7 cellular contexts compared by ENCODE assay signal in genomic region chr5:160438316-160439204, GRCh38. TPM values are rescaled to one million over a fixed set of nuclear protein-coding genes. Genes with fewer than 3 reads are reported as not detected.
DNase-seq lines count a peak whose midpoint lies in the region; ATAC-seq, FAIRE-seq and TF ChIP-seq lines count a peak whose summit lies in the region.

No MANE protein-coding gene starts in this region.

- H3K27ac Mint-ChIP-seq in T-helper 1 cell treated with Interleukin-12 subunit alpha and Interleukin-12 subunit beta and Interleukin-4 antibody, amounts not matched to agents 30 μg/mL and 1 μg/mL, for 36 hours: peak overlapping the region; percentile 92

- FAIRE-seq in GM12891 (lab: Jason Lieb, UNC): no peak

- no peaks in the 10 kb centered on the region for H3K27me3 ChIP-seq in gastrocnemius medialis

- ATAC-seq in HG02678 (IDR thresholded peaks at IDR 0.05; ENCODE audit: unreplicated experiment) (peak; percentile 31), gastrocnemius medialis (peak; percentile 65 to 69)

- in situ Hi-C loops in gastrocnemius medialis (cut with MboI; ENCODE audit: low sequenced_read_pairs in 4 of 4): no loop called here

- H3K9me3 ChIP-seq in gastrocnemius medialis: no peaks in the 10 kb centered on the region

- no peak for DNase-seq in GM12891 (ENCODE audit: insufficient read length, low spot score)
- DNase-seq in NCI-H1105 (lab: John Stamatoyannopoulos, UW): peak; percentile 33
- DNase-seq in astrocyte of the hippocampus (ENCODE audit: low read depth, low spot score): peak; percentile 73
- DNase-seq in iPS DF 19.7 (ENCODE audit: low read depth, low spot score): peak; percentile 47
- no peak for DNase-seq in gastrocnemius medialis

- TF ChIP-seq POLR2A in GM12891 (IDR thresholded peaks at IDR 0.05; ENCODE audit: low read depth, low read length) (no peak), gastrocnemius medialis (IDR thresholded peaks at IDR 0.05) (no peak)

- H3K4me1 ChIP-seq in gastrocnemius medialis: peaks cover 8 to 10% of the 10 kb centered on the region in 2 donors

- peaks cover 5% of the 10 kb centered on the region for H3K27me3 Mint-ChIP-seq in T-helper 1 cell treated with Interleukin-12 subunit alpha and Interleukin-12 subunit beta and Interleukin-4 antibody, amounts not matched to agents 30 μg/mL and 1 μg/mL, for 36 hours (ENCODE audit: low read depth)

- H3K4me3 Mint-ChIP-seq in T-helper 1 cell treated with Interleukin-12 subunit alpha and Interleukin-12 subunit beta and Interleukin-4 antibody, amounts not matched to agents 30 μg/mL and 1 μg/mL, for 36 hours: peak overlapping the region; percentile 87

- peaks cover 42% of the 10 kb centered on the region for H3K4me1 Mint-ChIP-seq in T-helper 1 cell treated with Interleukin-12 subunit alpha and Interleukin-12 subunit beta and Interleukin-4 antibody, amounts not matched to agents 30 μg/mL and 1 μg/mL, for 36 hours (ENCODE audit: low read depth)

- peak overlapping the region; percentile 49 to 64 (median 60) for H3K4me3 ChIP-seq in gastrocnemius medialis

- no peaks in the 10 kb centered on the region for H3K36me3 ChIP-seq in gastrocnemius medialis

- H3K27ac ChIP-seq in gastrocnemius medialis: peak overlapping the region in 1 of 4 donors; percentile 16

- no peaks in the 10 kb centered on the region for H3K36me3 Mint-ChIP-seq in T-helper 1 cell treated with Interleukin-12 subunit alpha and Interleukin-12 subunit beta and Interleukin-4 antibody, amounts not matched to agents 30 μg/mL and 1 μg/mL, for 36 hours (ENCODE audit: low read depth)

- TF ChIP-seq CTCF in gastrocnemius medialis (IDR thresholded peaks at IDR 0.05 in 4 of 5, conservative IDR thresholded peaks at IDR 0.05 in 1 of 5): peak in 2 of 5 experiments; percentile 39 to 64

- no peaks in the 10 kb centered on the region for H3K9me3 Mint-ChIP-seq in T-helper 1 cell treated with Interleukin-12 subunit alpha and Interleukin-12 subunit beta and Interleukin-4 antibody, amounts not matched to agents 30 μg/mL and 1 μg/mL, for 36 hours

- intact Hi-C loops in gastrocnemius medialis (cut with DNase I; ENCODE audit: low total_unique reads): no loop called here

TF ChIP-seq in GM12891, 5 proteins besides CTCF, POLR2A, EP300 and RAD21:
- TF ChIP-seq SPI1 (IDR thresholded peaks at IDR 0.05; ENCODE audit: low read depth, low read length) (no peak), PAX5 (IDR thresholded peaks at IDR 0.05; ENCODE audit: insufficient read depth, low read length, severe bottlenecking) (no peak), TAF1 (IDR thresholded peaks at IDR 0.05; ENCODE audit: low read depth, low read length) (0 out of 2 replicates have a peak, but pooled peaks have one; percentile 17), POLR2AphosphoS5 (IDR thresholded peaks at IDR 0.05; ENCODE audit: low read depth, low read length) (no peak), POU2F2 (IDR thresholded peaks at IDR 0.05; ENCODE audit: low read depth, low read length) (no peak)
TF ChIP-seq in GM12891: peak in this region for 1.

RNA-seq across cellular contexts. Expression of gene PTTG1, which starts 16.9 kb away (rescaled TPM):
- 176 TPM for polyA plus RNA-seq in GM12891 (2012; ENCODE audit: low read depth, missing spikeins)
- total RNA-seq in gastrocnemius medialis: 10 to 100 TPM in 2 of 4 donors, 1 to 10 TPM in 2; 1.1 to 18.1 (median 11.4) TPM

RNA-seq across cellular contexts. Expression of gene SLU7, which starts 19.7 kb away (rescaled TPM):
- polyA plus RNA-seq in GM12891 (2012; ENCODE audit: low read depth, missing spikeins): 57.3 TPM
- 100 to 1,000 TPM in 1 of 4 donors, 10 to 100 TPM in 3; 61.4 to 103 (median 87.2) TPM for total RNA-seq in gastrocnemius medialis

RNA-seq across cellular contexts. Expression of gene FAM200C, which starts 38.7 kb away (rescaled TPM):
- polyA plus RNA-seq in GM12891 (2012; ENCODE audit: low read depth, missing spikeins): 1.0 TPM
- 1 to 10 TPM in 1 of 4 donors, under 1 TPM in 3; 0.51 to 1.1 (median 0.86) TPM for total RNA-seq in gastrocnemius medialis

Comparison
In these comparisons a context has a peak if more than half of its experiments do, and no peak if none do; other contexts are left out.
1. DNase-seq: peak in NCI-H1105 (single experiment), astrocyte of the hippocampus (single experiment) and iPS DF 19.7 (single experiment); none in GM12891 (single experiment) and gastrocnemius medialis (0 of 2).